ENCODE assay signal across 4 cellular contexts in genomic region chr19:15607978-15608925, GRCh38. TPM values are rescaled to one million over a fixed set of nuclear protein-coding genes. Genes with fewer than 3 reads are reported as not detected.
"Had no signal": no experiment of that assay in that cellular context is flagged by ENCODE, and none has a peak within 500 bp of the region (broad histone marks: within the 10 kb centered on the region; RNA-seq: fewer than 3 reads in every experiment).

No MANE protein-coding gene starts in this region.

RNA-seq across cellular contexts. Expression of gene CYP4F8, which starts 6.8 kb away (rescaled TPM):
- total RNA-seq: LHCN-M2, M059J, MCF 10A, NCI-H460 had no signal

RNA-seq across cellular contexts. Expression of gene CYP4F3, which starts 32.4 kb away (rescaled TPM):
- total RNA-seq: LHCN-M2 had no signal
